ENCODE assay signal across 1 cellular context in genomic region chr20:51740308-51740707, GRCh38.
TF ChIP-seq lines count a peak whose summit lies in the region.
"Not testable (repeated sequence)": the region's sequence is repeated elsewhere in the genome, so short reads cannot be mapped to it uniquely, and the experiment has no call there.

No MANE protein-coding gene starts in this region.

TF ChIP-seq in HepG2, 621 proteins besides CTCF, POLR2A, EP300 and RAD21:
- 0 out of 2 replicates have a peak, but pooled peaks have one; percentile 0 for TF ChIP-seq NFKBIZ (CRISPR knock-in tag; IDR thresholded peaks at IDR 0.05)
- TF ChIP-seq ZNF816 (CRISPR knock-in tag; IDR thresholded peaks at IDR 0.05; ENCODE audit: borderline replicate concordance): 0 out of 2 replicates have a peak, but pooled peaks have one; percentile 13
- peak; percentile 52; the same call in 1 of the 2 replicates for TF ChIP-seq HIVEP1 (CRISPR knock-in tag; IDR thresholded peaks at IDR 0.05)
- 0 out of 2 replicates have a peak, but pooled peaks have one; percentile 48 for TF ChIP-seq ZNF576 (CRISPR knock-in tag; IDR thresholded peaks at IDR 0.05)
- 0 out of 2 replicates have a peak, but pooled peaks have one; percentile 3 for TF ChIP-seq ZNF724P (CRISPR knock-in tag; IDR thresholded peaks at IDR 0.05; ENCODE audit: borderline replicate concordance)
- 0 out of 2 replicates have a peak, but pooled peaks have one; percentile 23 for TF ChIP-seq ZNF710 (CRISPR knock-in tag; IDR thresholded peaks at IDR 0.05; ENCODE audit: borderline replicate concordance)
- TF ChIP-seq ZNF333 (CRISPR knock-in tag; IDR thresholded peaks at IDR 0.05; ENCODE audit: borderline replicate concordance): 0 out of 2 replicates have a peak, but pooled peaks have one; percentile 56
- 0 out of 2 replicates have a peak, but pooled peaks have one; percentile 13 for TF ChIP-seq ZGPAT (CRISPR knock-in tag; IDR thresholded peaks at IDR 0.05)
- peak; percentile 9 for TF ChIP-seq ZNF770 (CRISPR knock-in tag; IDR thresholded peaks at IDR 0.05)
- not testable (repeated sequence) for TF ChIP-seq TCF12 (IDR thresholded peaks at IDR 0.05)
- TF ChIP-seq TCF12 (CRISPR knock-in tag; IDR thresholded peaks at IDR 0.05): peak; percentile 76; the same call in 1 of the 2 replicates
